16 cellular contexts compared by ENCODE assay signal in the genomic region with DNA sequence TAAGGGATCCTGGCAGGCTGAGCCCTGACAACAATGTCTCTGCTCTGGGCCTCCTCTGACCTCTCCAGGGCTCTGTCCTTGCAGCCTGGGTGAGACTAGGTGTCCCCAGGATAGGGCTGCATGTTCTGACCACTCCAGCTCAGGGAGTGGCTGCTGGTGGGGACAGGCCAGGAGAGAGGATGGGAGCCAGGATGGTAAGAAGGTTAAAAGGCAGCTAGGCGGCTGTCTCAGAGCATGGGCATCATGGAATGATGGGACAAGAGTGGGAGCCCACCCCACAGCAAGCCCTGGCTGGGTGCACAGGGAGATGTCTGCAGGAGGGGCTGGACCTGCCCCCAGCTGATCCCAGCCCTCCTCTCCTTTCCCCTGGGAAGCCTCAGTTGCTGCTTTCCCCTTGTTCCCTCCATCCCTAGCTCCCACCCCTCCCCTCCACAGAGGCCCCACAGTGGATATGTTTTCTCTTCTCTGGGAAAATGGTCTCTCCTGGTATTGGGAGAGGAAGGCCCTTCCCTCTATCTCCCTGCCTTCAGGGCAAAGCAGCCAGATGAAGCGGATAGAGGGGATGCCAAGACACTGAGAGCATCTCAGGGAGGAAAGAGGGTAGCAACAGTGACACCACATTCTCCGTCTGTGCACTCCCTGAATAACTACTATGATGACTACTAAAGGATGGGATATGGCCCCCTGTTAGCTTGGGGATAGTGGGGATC.
"Had no signal": no experiment of that assay in that cellular context is flagged by ENCODE, and none has a peak within 500 bp of the region (broad histone marks: within the 10 kb centered on the region; RNA-seq: fewer than 3 reads in every experiment).

No MANE protein-coding gene starts in this region.

- H3K4me2 ChIP-seq: smooth muscle cell had no signal

- H3K27me3 ChIP-seq: cardiac muscle cell, upper lobe of right lung had no signal

- H3K27ac ChIP-seq: cardiac muscle cell, epithelial cell of prostate, gastroesophageal sphincter, lower lobe of right lung, upper lobe of right lung had no signal

- H3K4me1 ChIP-seq: gastroesophageal sphincter, lower lobe of right lung, upper lobe of right lung had no signal

- H3K36me3 ChIP-seq: cardiac muscle cell, gastroesophageal sphincter, lower lobe of right lung, upper lobe of right lung had no signal

- H3K4me3 ChIP-seq: cardiac muscle cell, gastroesophageal sphincter, lower lobe of right lung, smooth muscle cell, upper lobe of right lung had no signal

- H3K9me3 ChIP-seq: gastroesophageal sphincter, lower lobe of right lung, upper lobe of right lung had no signal

- DNase-seq: activated CD4-positive, alpha-beta T cell treated with anti-CD3 and anti-CD28 coated beads, Interleukin-2, amount 50 U/mL, for 4 hours; activated CD4-positive, CD25-positive, alpha-beta regulatory T cell treated with anti-CD3 and anti-CD28 coated beads, Interleukin-2, amount 50 U/mL, for 72 hours; activated naive CD4-positive, alpha-beta T cell; activated T-cell treated with anti-CD3 and anti-CD28 coated beads, Interleukin-2, amount 50 U/mL, for 72 hours; effector memory CD4-positive, alpha-beta T cell; kidney glomerular epithelial cell; lower lobe of right lung; naive B cell; right cardiac atrium; stimulated activated naive B cell treated with anti-CD40 and anti-IgM and Interleukin-4, amounts not matched to agents 10 μg/mL and 1 μg/mL and 100 μg/mL, for 72 hours; T-helper 9 cell; upper lobe of right lung had no signal
